19 cellular contexts compared by ENCODE assay signal in genomic region chr13:111622051-111622531, GRCh38.
"Had no signal": no experiment of that assay in that cellular context is flagged by ENCODE, and none has a peak within 500 bp of the region (broad histone marks: within the 10 kb centered on the region; RNA-seq: fewer than 3 reads in every experiment).

No MANE protein-coding gene starts in this region.

- H3K27ac Mint-ChIP-seq: memory B cell; naive B cell; nephron; stimulated activated naive B cell treated with anti-CD40 and anti-IgM and Interleukin-4, amounts not matched to agents 10 μg/mL and 1 μg/mL and 100 μg/mL, for 72 hours; type B pancreatic cell had no signal

- H3K27me3 Mint-ChIP-seq: memory B cell; stimulated activated naive B cell treated with anti-CD40 and anti-IgM and Interleukin-4, amounts not matched to agents 10 μg/mL and 1 μg/mL and 100 μg/mL, for 72 hours had no signal

- H3K9me3 Mint-ChIP-seq: memory B cell; nephron; stimulated activated naive B cell treated with anti-CD40 and anti-IgM and Interleukin-4, amounts not matched to agents 10 μg/mL and 1 μg/mL and 100 μg/mL, for 72 hours; type B pancreatic cell had no signal

- H3K36me3 ChIP-seq: heart left ventricle, left lung, lower lobe of right lung, sigmoid colon, suprapubic skin, thyroid gland had no signal

- H3K27me3 ChIP-seq: thyroid gland had no signal

- H3K4me3 Mint-ChIP-seq: memory B cell; naive B cell; nephron; stimulated activated naive B cell treated with anti-CD40 and anti-IgM and Interleukin-4, amounts not matched to agents 10 μg/mL and 1 μg/mL and 100 μg/mL, for 72 hours; type B pancreatic cell had no signal

- H3K36me3 Mint-ChIP-seq: memory B cell; naive B cell; stimulated activated naive B cell treated with anti-CD40 and anti-IgM and Interleukin-4, amounts not matched to agents 10 μg/mL and 1 μg/mL and 100 μg/mL, for 72 hours; type B pancreatic cell had no signal

- H3K4me3 ChIP-seq: dorsolateral prefrontal cortex, heart left ventricle, left lung, lower lobe of right lung, sigmoid colon, skin epidermis, suprapubic skin, thyroid gland had no signal

- H3K4me1 ChIP-seq: heart left ventricle, left lung, lower lobe of right lung, sigmoid colon, suprapubic skin, thyroid gland had no signal

- H3K27ac ChIP-seq: dorsolateral prefrontal cortex, heart left ventricle, left lung, lower lobe of right lung, sigmoid colon, skin epidermis, suprapubic skin, thyroid gland had no signal

- ATAC-seq: esophagus mucosa; heart left ventricle; left lung; lower lobe of right lung; stimulated activated naive B cell treated with anti-CD40 and anti-IgM and Interleukin-4, amounts not matched to agents 10 μg/mL and 1 μg/mL and 100 μg/mL, for 72 hours had no signal

- DNase-seq: cortex of kidney; effector CD8-positive, alpha-beta T cell; heart left ventricle; hippocampal formation; left lung; lower lobe of right lung; naive B cell; sigmoid colon; stimulated activated CD4-positive, alpha-beta T cell treated with anti-CD3 and anti-CD28 coated beads, Interleukin-2, amount 100 ng/mL, for 24 hours; stimulated activated CD4-positive, alpha-beta T cell treated with anti-CD3 and anti-CD28 coated beads, Interleukin-4, amount 100 ng/mL, for 4 hours; stimulated activated naive B cell treated with anti-CD40 and anti-IgM and Interleukin-4, amounts not matched to agents 10 μg/mL and 1 μg/mL and 100 μg/mL, for 72 hours; thyroid gland had no signal

- H3K4me1 Mint-ChIP-seq: memory B cell; naive B cell; nephron; stimulated activated naive B cell treated with anti-CD40 and anti-IgM and Interleukin-4, amounts not matched to agents 10 μg/mL and 1 μg/mL and 100 μg/mL, for 72 hours had no signal

- H3K9me3 ChIP-seq: heart left ventricle, left lung, lower lobe of right lung, sigmoid colon, suprapubic skin, thyroid gland had no signal
